In genomic region chr16:525520-526180, GRCh38 we compare ENCODE assay signal across 8 cellular contexts. TPM values are rescaled to one million over a fixed set of nuclear protein-coding genes. Genes with fewer than 3 reads are reported as not detected.
A peak's percentile ranks its signal among the peaks of the same experiment; 100 is the strongest.
DNase-seq lines count a peak whose midpoint lies in the region; ATAC-seq and TF ChIP-seq lines count a peak whose summit lies in the region.

No MANE protein-coding gene starts in this region.

- peaks cover 49% of the 10 kb centered on the region for H3K79me2 ChIP-seq in MM.1S (ENCODE audit: low read length)

- DNase-seq in MM.1S (no peak), progenitor cell of endocrine pancreas (ENCODE audit: low spot score, unreplicated experiment) (no peak)
- DNase-seq in activated CD8-positive, alpha-beta memory T cell treated with anti-CD3 and anti-CD28 coated beads, Interleukin-2, amount 50 U/mL, for 4 hours: peak; percentile 64

- H3K4me1 Mint-ChIP-seq in progenitor cell of endocrine pancreas (ENCODE audit: low read depth): peaks cover 15% of the 10 kb centered on the region

- H3K9me3 ChIP-seq in ES-I3 (ENCODE audit: control insufficient read depth, insufficient read depth, low read length): no peaks in the 10 kb centered on the region
- no peaks in the 10 kb centered on the region for H3K9me3 ChIP-seq in MM.1S (replicated peaks; ENCODE audit: insufficient read depth, low read length)

- no peak overlapping the region for H2AFZ ChIP-seq in MM.1S (ENCODE audit: low read length)

- peak overlapping the region; percentile 16 for H3K27ac Mint-ChIP-seq in progenitor cell of endocrine pancreas

- H3K27ac ChIP-seq in MM.1S (ENCODE audit: low read length): no peak overlapping the region

- no peaks in the 10 kb centered on the region for H3K9me2 ChIP-seq in MM.1S (replicated peaks; ENCODE audit: insufficient read depth, low read length)

- H3K36me3 ChIP-seq in ES-I3 (ENCODE audit: insufficient read depth, low read length) (no peaks in the 10 kb centered on the region), MM.1S (replicated peaks; ENCODE audit: insufficient read depth, low read length) (no peaks in the 10 kb centered on the region)

- H3K27me3 Mint-ChIP-seq in progenitor cell of endocrine pancreas: no peaks in the 10 kb centered on the region

- H3K9me3 Mint-ChIP-seq in progenitor cell of endocrine pancreas (ENCODE audit: low read depth): no peaks in the 10 kb centered on the region

- H3K9ac ChIP-seq in ES-I3 (ENCODE audit: low read depth, low read length) (peak overlapping the region; percentile 67; the same call in 1 of the 2 replicates), MM.1S (ENCODE audit: low read length) (no peak overlapping the region; the same call in 1 of the 2 replicates)

- H3K4me1 ChIP-seq in ES-I3 (ENCODE audit: insufficient read depth, low read length): peaks cover 17% of the 10 kb centered on the region; the same call in 1 of the 2 replicates
- peaks cover 5% of the 10 kb centered on the region; the same call in 1 of the 2 replicates for H3K4me1 ChIP-seq in MM.1S (ENCODE audit: low read length)

- no peaks in the 10 kb centered on the region for H3F3A ChIP-seq in MM.1S (ENCODE audit: insufficient read depth, low read length)

- no peaks in the 10 kb centered on the region for H3K27me3 ChIP-seq in MM.1S (replicated peaks; ENCODE audit: insufficient read depth, low read length)

- peaks cover 2% of the 10 kb centered on the region for H3K36me3 Mint-ChIP-seq in progenitor cell of endocrine pancreas (ENCODE audit: insufficient read depth)

- H3K4me3 Mint-ChIP-seq in progenitor cell of endocrine pancreas (ENCODE audit: low read depth): peak overlapping the region; percentile 81

- ATAC-seq in esophagus mucosa (peak; percentile 48), GM18868 (IDR thresholded peaks at IDR 0.05; ENCODE audit: unreplicated experiment) (no peak), GM21529 (IDR thresholded peaks at IDR 0.05; ENCODE audit: unreplicated experiment) (no peak), HG03097 (IDR thresholded peaks at IDR 0.05; ENCODE audit: low FRiP score, unreplicated experiment) (no peak)

- no peak overlapping the region; the same call in 1 of the 2 replicates for H3K4me3 ChIP-seq in MM.1S (ENCODE audit: low read length)

- peak overlapping the region; percentile 98; the same call in 1 of the 2 replicates for H3K4me2 ChIP-seq in MM.1S (ENCODE audit: low read depth, low read length)

- TF ChIP-seq CTCF in MM.1S (IDR thresholded peaks at IDR 0.05; ENCODE audit: low read length) (no peak), progenitor cell of endocrine pancreas (IDR thresholded peaks at IDR 0.05; ENCODE audit: unreplicated experiment) (no peak)

- peaks cover 6% of the 10 kb centered on the region; the same call in 1 of the 2 replicates for H4K20me1 ChIP-seq in MM.1S (ENCODE audit: insufficient read depth, low read length)

RNA-seq across cellular contexts. Expression of gene CAPN15, which starts 1.9 kb away (rescaled TPM):
- total RNA-seq in esophagus mucosa (27.1 TPM), progenitor cell of endocrine pancreas (53.9 and 57.4 TPM in 2 replicates)

RNA-seq across cellular contexts. Expression of gene PRR35, which starts 34.5 kb away (rescaled TPM):
- total RNA-seq in esophagus mucosa: not detected
- total RNA-seq in progenitor cell of endocrine pancreas: not detected in 2 replicates

RNA-seq across cellular contexts. Expression of gene NHLRC4, which starts 41.2 kb away (rescaled TPM):
- 0.12 TPM for total RNA-seq in esophagus mucosa
- total RNA-seq in progenitor cell of endocrine pancreas: 0.51 and 1.4 TPM in 2 replicates

RNA-seq across cellular contexts. Expression of gene PIGQ, which starts 44.1 kb away (rescaled TPM):
- total RNA-seq in esophagus mucosa (21.0 TPM), progenitor cell of endocrine pancreas (109 TPM in 2 replicates)
